35 cellular contexts compared by ENCODE assay signal in the genomic region with DNA sequence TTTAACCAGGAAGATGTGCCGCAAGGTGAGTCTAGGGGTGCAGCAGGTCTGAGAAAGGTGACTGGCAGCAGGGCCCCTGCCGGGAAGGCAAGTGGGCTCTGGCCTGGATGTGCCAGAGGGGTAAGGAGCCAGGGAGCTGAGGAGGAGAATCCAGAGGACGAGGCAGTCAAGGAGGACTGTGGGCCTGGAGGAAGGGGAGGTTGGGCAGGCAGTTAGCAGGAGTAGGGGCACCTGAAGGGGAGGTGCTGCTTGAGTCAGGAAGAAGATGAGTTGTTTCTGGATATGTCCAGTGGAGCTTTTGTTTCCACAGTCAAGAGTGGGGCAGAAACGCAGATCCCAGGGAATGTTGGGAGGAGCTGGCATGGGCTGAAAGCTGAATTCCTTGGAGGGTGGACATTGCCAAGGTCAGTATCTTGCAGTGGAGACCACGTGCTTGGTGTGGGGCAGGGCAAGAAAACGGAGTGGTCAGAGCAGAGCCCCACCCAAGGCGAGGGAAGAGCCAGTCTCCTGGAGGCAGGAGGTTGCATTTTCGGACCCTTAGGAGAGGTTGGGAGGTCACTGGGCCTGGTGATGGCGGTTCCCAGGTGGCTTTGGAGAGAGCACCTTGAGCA. TPM values are rescaled to one million over a fixed set of nuclear protein-coding genes. Genes with fewer than 3 reads are reported as not detected.
A peak's percentile ranks its signal among the peaks of the same experiment; 100 is the strongest.
DNase-seq lines count a peak whose midpoint lies in the region; ATAC-seq, FAIRE-seq and TF ChIP-seq lines count a peak whose summit lies in the region.
"Had no signal": no experiment of that assay in that cellular context is flagged by ENCODE, and none has a peak within 500 bp of the region (broad histone marks: within the 10 kb centered on the region; RNA-seq: fewer than 3 reads in every experiment).

No MANE protein-coding gene starts in this region.

- H3K27ac Mint-ChIP-seq in astrocyte (ENCODE audit: unreplicated experiment), result peak overlapping the region; percentile 43
- H3K27ac Mint-ChIP-seq: activated CD4-positive, alpha-beta T cell treated with anti-CD3 and anti-CD28 coated beads for 36 hours; activated naive CD8-positive, alpha-beta T cell; IgD-negative memory B cell; memory B cell; stimulated activated effector memory CD8-positive, alpha-beta T cell treated with anti-CD3 and anti-CD28 coated beads, Interleukin-12 subunit alpha, Interleukin-12 subunit beta, amount 100 ng/mL, for 72 hours had no signal

- H3K9ac ChIP-seq in astrocyte (ENCODE audit: low read length) (no peak overlapping the region), neuronal stem cell (ENCODE audit: low read depth, low read length, poor library complexity) (peak overlapping the region; percentile 22)
- H3K9ac ChIP-seq: GM23248 had no signal

- H3K4ac ChIP-seq in neuronal stem cell (ENCODE audit: low read length), result no peak overlapping the region

- no peak for FAIRE-seq in astrocyte (lab: Jason Lieb, UNC)
- peak; percentile 32 for FAIRE-seq in urothelium cell line (lab: Jason Lieb, UNC)
- FAIRE-seq: A549, frontal cortex had no signal

- peaks cover 24% of the 10 kb centered on the region for H3K4me1 ChIP-seq in astrocyte (ENCODE audit: insufficient read depth, low read length)
- H3K4me1 ChIP-seq in neuronal stem cell (ENCODE audit: control insufficient read depth in 2 of 2, insufficient read depth in 1 of 2, low read depth in 1 of 2, low read length in 2 of 2), result no peaks in the 10 kb centered on the region
- H3K4me1 ChIP-seq: A549 had no signal

- no peak overlapping the region for H4K91ac ChIP-seq in neuronal stem cell (ENCODE audit: low read depth, low read length, poor library complexity)

- peaks cover 4% of the 10 kb centered on the region for H3K9me3 Mint-ChIP-seq in astrocyte (ENCODE audit: unreplicated experiment)
- H3K9me3 Mint-ChIP-seq: CD4-positive, CD25-positive, alpha-beta regulatory T cell; effector memory CD8-positive, alpha-beta T cell; IgD-negative memory B cell; memory B cell; stimulated activated effector memory CD8-positive, alpha-beta T cell treated with anti-CD3 and anti-CD28 coated beads, Interleukin-12 subunit alpha, Interleukin-12 subunit beta, amount 100 ng/mL, for 72 hours had no signal

- intact Hi-C loops in Right ventricle myocardium inferior (cut with DNase I), result no loop called here
- intact Hi-C loops in cardiac septum (cut with DNase I), result no loop called here

- H3K23ac ChIP-seq in neuronal stem cell (ENCODE audit: low read depth, low read length, poor library complexity), result no peak overlapping the region

- H2BK120ac ChIP-seq in neuronal stem cell (ENCODE audit: low read depth, low read length), result no peak overlapping the region

- H3K4me1 Mint-ChIP-seq in astrocyte (ENCODE audit: low read depth, unreplicated experiment), result peaks cover 21% of the 10 kb centered on the region
- H3K4me1 Mint-ChIP-seq: activated CD4-positive, alpha-beta T cell treated with anti-CD3 and anti-CD28 coated beads for 36 hours; stimulated activated effector memory CD8-positive, alpha-beta T cell treated with anti-CD3 and anti-CD28 coated beads, Interleukin-12 subunit alpha, Interleukin-12 subunit beta, amount 100 ng/mL, for 72 hours had no signal

- no peak for TF ChIP-seq CTCF in astrocyte (IDR thresholded peaks at IDR 0.05; ENCODE audit: insufficient read depth, low read depth, low read length)

- H3K4me2 ChIP-seq in astrocyte (ENCODE audit: low read length), result peak overlapping the region; percentile 53
- H3K4me2 ChIP-seq in neuronal stem cell (ENCODE audit: insufficient read depth, low read length, poor library complexity, severe bottlenecking), result no peak overlapping the region
- H3K4me2 ChIP-seq: A549, hepatocyte had no signal

- no peak overlapping the region for H2BK5ac ChIP-seq in neuronal stem cell (ENCODE audit: low read length)

- peaks cover 14% of the 10 kb centered on the region for H4K20me1 ChIP-seq in astrocyte (ENCODE audit: insufficient read depth, low read length)

- no peaks in the 10 kb centered on the region for H3K9me3 ChIP-seq in astrocyte (ENCODE audit: insufficient read depth, low read depth, low read length)
- no peaks in the 10 kb centered on the region for H3K9me3 ChIP-seq in neuronal stem cell (replicated peaks in 1 of 2; ENCODE audit: control insufficient read depth in 2 of 2, insufficient read depth in 1 of 2, low read depth in 1 of 2, low read length in 2 of 2)
- H3K9me3 ChIP-seq: A549, upper lobe of left lung had no signal

- no peaks in the 10 kb centered on the region for H3K79me2 ChIP-seq in astrocyte (ENCODE audit: insufficient read depth, low read length)
- H3K79me2 ChIP-seq: hepatocyte had no signal

- no peak overlapping the region for H2AK5ac ChIP-seq in neuronal stem cell (ENCODE audit: low read depth, low read length)

- no peak overlapping the region for H3K4me3 Mint-ChIP-seq in astrocyte (ENCODE audit: unreplicated experiment)
- H3K4me3 Mint-ChIP-seq: activated CD4-positive, alpha-beta T cell treated with anti-CD3 and anti-CD28 coated beads for 36 hours; activated naive CD8-positive, alpha-beta T cell; CD4-positive, CD25-positive, alpha-beta regulatory T cell; effector memory CD8-positive, alpha-beta T cell; memory B cell; stimulated activated effector memory CD8-positive, alpha-beta T cell treated with anti-CD3 and anti-CD28 coated beads, Interleukin-12 subunit alpha, Interleukin-12 subunit beta, amount 100 ng/mL, for 72 hours had no signal

- no CpG with 5 or more reads among the region's 9 CpGs for WGBS in neuronal stem cell (ENCODE audit: extremely low coverage in 2 of 2, insufficient read length in 2 of 2, insufficient replicate concordance in 1 of 2), 2 donors

- ATAC-seq in Right ventricle myocardium inferior, result peak; percentile 38
- ATAC-seq: A549; activated CD4-positive, alpha-beta T cell treated with anti-CD3 and anti-CD28 coated beads for 36 hours; effector memory CD8-positive, alpha-beta T cell; Panc1; stimulated activated effector memory CD8-positive, alpha-beta T cell treated with anti-CD3 and anti-CD28 coated beads, Interleukin-12 subunit alpha, Interleukin-12 subunit beta, amount 100 ng/mL, for 72 hours had no signal

- no peak overlapping the region for H2BK12ac ChIP-seq in neuronal stem cell (ENCODE audit: low read length)

- H3K36me3 ChIP-seq in astrocyte (ENCODE audit: insufficient read depth, low read length) (no peaks in the 10 kb centered on the region), neuronal stem cell (replicated peaks in 1 of 2; ENCODE audit: control insufficient read depth in 2 of 2, insufficient read depth in 2 of 2, low read length in 2 of 2) (no peaks in the 10 kb centered on the region)
- H3K36me3 ChIP-seq: upper lobe of left lung had no signal

- no peaks in the 10 kb centered on the region for H3K79me1 ChIP-seq in neuronal stem cell (ENCODE audit: low read depth, low read length)

- peaks cover 7% of the 10 kb centered on the region for H3K27me3 ChIP-seq in astrocyte (ENCODE audit: insufficient read depth, low read length)
- no peaks in the 10 kb centered on the region for H3K27me3 ChIP-seq in neuronal stem cell (ENCODE audit: control insufficient read depth in 3 of 3, insufficient read depth in 3 of 3, low read depth in 1 of 3, low read length in 3 of 3)
- H3K27me3 ChIP-seq: hepatocyte, upper lobe of left lung had no signal

- DNase-seq in Right ventricle myocardium inferior (ENCODE audit: missing footprints), result no peak
- DNase-seq in cardiac septum (ENCODE audit: low spot score), result no peak
- no peak for DNase-seq in astrocyte (ENCODE audit: low read depth)
- DNase-seq in neuronal stem cell (ENCODE audit: low spot score), result no peak
- DNase-seq in urothelium cell line (ENCODE audit: low spot score), result no peak
- DNase-seq in MV-4-11 (lab: John Stamatoyannopoulos, UW), result no peak
- DNase-seq in NCI-H2171 (lab: John Stamatoyannopoulos, UW), result no peak
- DNase-seq in DMS153 (lab: John Stamatoyannopoulos, UW), result no peak
- DNase-seq: activated CD4-positive, alpha-beta T cell treated with anti-CD3 and anti-CD28 coated beads for 36 hours; activated effector memory CD4-positive, alpha-beta T cell treated with anti-CD3 and anti-CD28 coated beads, Interleukin-2, amount 50 U/mL, for 16 hours; AML-193; anterior cingulate cortex; Calu3; caudate nucleus; CD4-positive, CD25-positive, alpha-beta regulatory T cell; effector memory CD8-positive, alpha-beta T cell; erythroblast; GM23248; NCI-H1436 treated with DMSO at 0.1 percent for 48 hours; NCI-H446; NCI-H748 treated with DMSO at 0.1 percent for 48 hours; SIG-M5; T1000 had no signal

- H2AFZ ChIP-seq in astrocyte (ENCODE audit: low read depth, low read length) (no peak overlapping the region), neuronal stem cell (ENCODE audit: low read length) (no peak overlapping the region)
- H2AFZ ChIP-seq: GM23248, hepatocyte had no signal

- no peak overlapping the region for H4K8ac ChIP-seq in neuronal stem cell (ENCODE audit: low read depth, low read length)

- no peaks in the 10 kb centered on the region for H3K27me3 Mint-ChIP-seq in astrocyte (ENCODE audit: low read depth, unreplicated experiment)
- H3K27me3 Mint-ChIP-seq: activated CD4-positive, alpha-beta T cell treated with anti-CD3 and anti-CD28 coated beads for 36 hours; activated naive CD8-positive, alpha-beta T cell; CD4-positive, CD25-positive, alpha-beta regulatory T cell; effector memory CD8-positive, alpha-beta T cell; IgD-negative memory B cell; memory B cell had no signal

- H2BK15ac ChIP-seq in neuronal stem cell (ENCODE audit: low read length), result no peak overlapping the region

- H3K14ac ChIP-seq in neuronal stem cell (ENCODE audit: low read length), result no peak overlapping the region

- H3K27ac ChIP-seq in astrocyte (ENCODE audit: low read depth, low read length) (no peak overlapping the region), neuronal stem cell (replicated peaks; ENCODE audit: low read length) (no peak overlapping the region)
- H3K27ac ChIP-seq: A549, VCaP had no signal

- H3K36me3 Mint-ChIP-seq in astrocyte (ENCODE audit: low read depth, unreplicated experiment), result no peaks in the 10 kb centered on the region
- H3K36me3 Mint-ChIP-seq: CD4-positive, CD25-positive, alpha-beta regulatory T cell; IgD-negative memory B cell; stimulated activated effector memory CD8-positive, alpha-beta T cell treated with anti-CD3 and anti-CD28 coated beads, Interleukin-12 subunit alpha, Interleukin-12 subunit beta, amount 100 ng/mL, for 72 hours had no signal

- H3K4me3 ChIP-seq in astrocyte (ENCODE audit: insufficient read depth, low read depth, low read length), result no peak overlapping the region
- peak overlapping the region in 1 of 2 donors; percentile 38 for H3K4me3 ChIP-seq in neuronal stem cell (ENCODE audit: low read length in 2 of 2)
- H3K4me3 ChIP-seq: A549, hepatocyte, upper lobe of left lung had no signal

- H3K18ac ChIP-seq in neuronal stem cell (ENCODE audit: low read length), result no peak overlapping the region

RNA-seq across cellular contexts. Expression of gene MINDY4, which starts 34.0 kb away (rescaled TPM):
- 3.5 TPM for total RNA-seq in Right ventricle myocardium inferior
- 2.1 TPM for total RNA-seq in cardiac septum
- 3.8 and 4.1 TPM in 2 replicates for total RNA-seq in astrocyte
- 2.4 TPM for polyA plus RNA-seq in neuronal stem cell (2013, experiment 1 of 2)
- polyA plus RNA-seq in neuronal stem cell (2013, experiment 2 of 2), result 2.7 TPM

RNA-seq across cellular contexts. Expression of gene INMT, which starts 53.3 kb away (rescaled TPM):
- total RNA-seq in Right ventricle myocardium inferior, result 48.1 TPM
- total RNA-seq in cardiac septum, result 17.3 TPM
- 0.09 TPM in 1 of 2 replicates, not detected in the other for total RNA-seq in astrocyte
- 0.79 TPM for polyA plus RNA-seq in neuronal stem cell (2013, experiment 1 of 2)
- 1.1 TPM for polyA plus RNA-seq in neuronal stem cell (2013, experiment 2 of 2)
- total RNA-seq: activated CD8-positive, alpha-beta memory T cell treated with anti-CD3 and anti-CD28 coated beads for 36 hours; Calu3; CD4-positive, CD25-positive, alpha-beta regulatory T cell; GM23248; pulmonary artery endothelial cell had no signal
- polyA plus RNA-seq: A549, IgD-negative memory B cell had no signal

Comparison
In these comparisons a context has a peak if more than half of its experiments do, and no peak if none do; other contexts are left out.
1. RNA of gene INMT, which starts 53.3 kb away (total RNA-seq): 48.1 TPM in Right ventricle myocardium inferior (single experiment) and 17.3 TPM in cardiac septum (single experiment); 0.09 TPM in astrocyte; every median in the first group is over 10 times any median in the second.